Comparison of ENCODE assay signal across 21 cellular contexts in genomic region chr3:62708642-62709041, GRCh38.
DNase-seq lines count a peak whose midpoint lies in the region; ATAC-seq, FAIRE-seq and TF ChIP-seq lines count a peak whose summit lies in the region.
"Had no signal": no experiment of that assay in that cellular context is flagged by ENCODE, and none has a peak within 500 bp of the region (broad histone marks: within the 10 kb centered on the region; RNA-seq: fewer than 3 reads in every experiment).

No MANE protein-coding gene starts in this region.

- intact Hi-C loops in Calu3 (cut with micrococcal nuclease; ENCODE audit: unreplicated experiment), result no loop called here

- CTCF ChIA-PET in Calu3 (lab: Charles Lee), result no interaction called here

- no peak overlapping the region for H3K4me3 Mint-ChIP-seq in Calu3 (ENCODE audit: low read depth, unreplicated experiment)
- H3K4me3 Mint-ChIP-seq: CD4-positive, CD25-positive, alpha-beta regulatory T cell; dendritic cell treated with granulocyte-macrophage colony-stimulating factor and Interleukin-4, amounts not matched to agents 40 ng/mL and 50 ng/mL, for 4 days had no signal

- no peaks in the 10 kb centered on the region for H3K9me3 ChIP-seq in ectodermal cell (ENCODE audit: control insufficient read depth, low read length)

- no peak for TF ChIP-seq CTCF in Calu3 (IDR thresholded peaks at IDR 0.05; ENCODE audit: unreplicated experiment)

- peak overlapping the region; percentile 45 for H3K27ac ChIP-seq in ectodermal cell (ENCODE audit: insufficient read depth, low read depth, low read length, poor library complexity, severe bottlenecking)
- H3K27ac ChIP-seq: epithelial cell of prostate had no signal

- H3K36me3 ChIP-seq in ectodermal cell (ENCODE audit: control insufficient read depth, insufficient read depth, low read length), result no peaks in the 10 kb centered on the region

- no peaks in the 10 kb centered on the region for H3K4me1 Mint-ChIP-seq in Calu3 (ENCODE audit: low read depth, unreplicated experiment)
- H3K4me1 Mint-ChIP-seq: CD4-positive, CD25-positive, alpha-beta regulatory T cell had no signal

- no TSS peak for BruUV-seq in Calu3 (replicated peaks; lab: Mats Ljungman, UMichigan)

- H3K4me3 ChIP-seq in ectodermal cell (ENCODE audit: insufficient read depth, low read depth, low read length), result no peak overlapping the region

- H3K27ac Mint-ChIP-seq in Calu3 (ENCODE audit: unreplicated experiment), result no peak overlapping the region
- H3K27ac Mint-ChIP-seq: activated T-helper 2 cell treated with anti-CD3 and anti-CD28 coated beads, Interferon-gamma antibody, Interleukin-2, Interleukin-4, amounts not matched to agents 10 μg/mL and 5 μg/mL and 100 μg/mL, durations not matched to agents 14 hours and 24 hours and 36 hours; CD4-positive, CD25-positive, alpha-beta regulatory T cell; dendritic cell treated with granulocyte-macrophage colony-stimulating factor and Interleukin-4, amounts not matched to agents 40 ng/mL and 50 ng/mL, for 4 days had no signal

- FAIRE-seq in urothelium cell line (lab: Jason Lieb, UNC), result no peak
- FAIRE-seq: bronchial epithelial cell, TTC549 had no signal

- H3K9me3 Mint-ChIP-seq in Calu3 (ENCODE audit: low read depth, unreplicated experiment), result no peaks in the 10 kb centered on the region
- H3K9me3 Mint-ChIP-seq: activated T-helper 2 cell treated with anti-CD3 and anti-CD28 coated beads, Interferon-gamma antibody, Interleukin-2, Interleukin-4, amounts not matched to agents 10 μg/mL and 5 μg/mL and 100 μg/mL, durations not matched to agents 14 hours and 24 hours and 36 hours; dendritic cell treated with granulocyte-macrophage colony-stimulating factor and Interleukin-4, amounts not matched to agents 40 ng/mL and 50 ng/mL, for 4 days had no signal

- peaks cover 16% of the 10 kb centered on the region for H3K27me3 Mint-ChIP-seq in Calu3 (ENCODE audit: unreplicated experiment)
- H3K27me3 Mint-ChIP-seq: CD4-positive, CD25-positive, alpha-beta regulatory T cell; dendritic cell treated with granulocyte-macrophage colony-stimulating factor and Interleukin-4, amounts not matched to agents 40 ng/mL and 50 ng/mL, for 4 days had no signal

- ATAC-seq in HG02973 (IDR thresholded peaks at IDR 0.05; ENCODE audit: unreplicated experiment), result no peak

- DNase-seq in D341Med (ENCODE audit: low spot score), result peak; percentile 78
- peak; percentile 89 for DNase-seq in NCI-H2171 treated with DMSO at 0.1 percent for 48 hours (lab: John Stamatoyannopoulos, UW)
- peak; percentile 50 for DNase-seq in myocyte (ENCODE audit: low read depth)
- DNase-seq in HuH-7.5 (ENCODE audit: low spot score), result no peak
- DNase-seq in urothelium cell line (ENCODE audit: low spot score), result no peak
- no peak for DNase-seq in Calu3
- DNase-seq: activated CD4-positive, alpha-beta T cell treated with anti-CD3 and anti-CD28 coated beads for 48 hours; CD4-positive, CD25-positive, alpha-beta regulatory T cell; DND-41; foreskin fibroblast; hypothalamus; midbrain; NCI-H1417; SW 1271 had no signal

- no peaks in the 10 kb centered on the region for H3K36me3 Mint-ChIP-seq in Calu3 (ENCODE audit: insufficient read depth, unreplicated experiment)
- H3K36me3 Mint-ChIP-seq: CD4-positive, CD25-positive, alpha-beta regulatory T cell had no signal

- no peaks in the 10 kb centered on the region for H3K27me3 ChIP-seq in ectodermal cell (ENCODE audit: control insufficient read depth, insufficient read depth, low read length, poor library complexity, severe bottlenecking)

- H3K4me1 ChIP-seq in ectodermal cell (ENCODE audit: control insufficient read depth, insufficient read depth, low read length), result peaks cover 38% of the 10 kb centered on the region

- WGBS in ectodermal cell, 2 experiments, result 23 to 26% methylated on average over 3 of the region's 3 CpGs

Comparison
In these comparisons a context has a peak if more than half of its experiments do, and no peak if none do; other contexts are left out.
1. DNase-seq: peak in D341Med (single experiment), NCI-H2171 treated with DMSO at 0.1 percent for 48 hours (single experiment) and myocyte (single experiment); none in HuH-7.5 (single experiment), urothelium cell line (single experiment) and Calu3 (single experiment).